ENCODE assay signal across 8 cellular contexts in genomic region chr19:16496613-16496983, GRCh38. TPM values are rescaled to one million over a fixed set of nuclear protein-coding genes. Genes with fewer than 3 reads are reported as not detected.
DNase-seq lines count a peak whose midpoint lies in the region; ATAC-seq, FAIRE-seq and TF ChIP-seq lines count a peak whose summit lies in the region.

No MANE protein-coding gene starts in this region.

- intact Hi-C loops in pancreas (cut with DNase I) = no loop called here

- FAIRE-seq in pancreas (lab: Jason Lieb, UNC) = no peak

- no peak for TF ChIP-seq CTCF in fibroblast of the aortic adventitia (IDR thresholded peaks at IDR 0.05; ENCODE audit: insufficient read depth, low read length)
- TF ChIP-seq CTCF in pancreas (IDR thresholded peaks at IDR 0.05) = no peak

- DNase-seq in HAP-1 (ENCODE audit: low spot score in 2 of 2) (no peak), SW480 (ENCODE audit: low spot score) (peak; percentile 16), fibroblast of the aortic adventitia (ENCODE audit: low read depth) (peak; percentile 60), pancreas (peak in 1 of 6 donors; percentile 32), NCI-H2171 treated with DMSO at 0.1 percent for 48 hours (lab: John Stamatoyannopoulos, UW) (no peak), DMS153 treated with DMSO at 0.1 percent for 48 hours (lab: John Stamatoyannopoulos, UW; ENCODE audit: unreplicated experiment) (no peak)

- H3K9me3 ChIP-seq in HAP-1 (no peaks in the 10 kb centered on the region), pancreas (no peaks in the 10 kb centered on the region)

- H3K27ac ChIP-seq in pancreas = no peak overlapping the region

- no peaks in the 10 kb centered on the region for H3K27me3 ChIP-seq in HAP-1 (ENCODE audit: low read depth)
- no peaks in the 10 kb centered on the region for H3K27me3 ChIP-seq in pancreas

- in situ Hi-C loops in HAP-1 (cut with MboI; ENCODE audit: low sequenced_read_pairs) = no loop called here

- 12% methylated on average over 16 of the region's 16 CpGs for WGBS in pancreas, 2 donors

- no peaks in the 10 kb centered on the region for H3K36me3 ChIP-seq in HAP-1 (replicated peaks)
- H3K36me3 ChIP-seq in pancreas = no peaks in the 10 kb centered on the region

- H3K4me3 ChIP-seq in HAP-1 (peak overlapping the region; percentile 70), fibroblast of the aortic adventitia (ENCODE audit: low read depth, low read length) (peak overlapping the region; percentile 95), pancreas (peak overlapping the region; percentile 55 to 81 (median 60))

- ATAC-seq in pancreas (no peak), HG02970 (IDR thresholded peaks at IDR 0.05; ENCODE audit: low FRiP score, unreplicated experiment) (no peak), GM21423 (IDR thresholded peaks at IDR 0.05; ENCODE audit: unreplicated experiment) (no peak)

- peaks cover 4% of the 10 kb centered on the region; the same call in 1 of the 2 replicates for H3K4me1 ChIP-seq in HAP-1
- peaks cover 0 to 6% (median 3%) of the 10 kb centered on the region in 3 donors for H3K4me1 ChIP-seq in pancreas

RNA-seq across cellular contexts. Expression of gene C19orf44, which starts 0.4 kb away (rescaled TPM):
- total RNA-seq in fibroblast of the aortic adventitia (ENCODE audit: low replicate concordance) (7.5 and 7.9 TPM in 2 replicates), pancreas (1 to 10 TPM; 1.9 to 5.1 (median 3.3) TPM)
- polyA plus RNA-seq in pancreas = 1 to 10 TPM; 6.5 to 7.4 TPM

RNA-seq across cellular contexts. Expression of gene CALR3, which starts 0.6 kb away (rescaled TPM):
- not detected in 2 replicates for total RNA-seq in fibroblast of the aortic adventitia (ENCODE audit: low replicate concordance)
- not detected for total RNA-seq in pancreas
- polyA plus RNA-seq in pancreas = under 1 TPM in 1 of 2 donors, not detected in 1; 0.07 TPM

RNA-seq across cellular contexts. Expression of gene EPS15L1, which starts 24.8 kb away (rescaled TPM):
- total RNA-seq in fibroblast of the aortic adventitia (ENCODE audit: low replicate concordance) (10.5 and 15.8 TPM in 2 replicates), pancreas (10 to 100 TPM; 14.8 to 21.1 (median 16.8) TPM)
- 10 to 100 TPM; 15.2 to 18.2 TPM for polyA plus RNA-seq in pancreas

RNA-seq across cellular contexts. Expression of gene CHERP, which starts 45.6 kb away (rescaled TPM):
- total RNA-seq in fibroblast of the aortic adventitia (ENCODE audit: low replicate concordance) (5.6 and 8.0 TPM in 2 replicates), pancreas (10 to 100 TPM; 11.0 to 21.7 (median 16.6) TPM)
- polyA plus RNA-seq in pancreas = 10 to 100 TPM; 23.8 to 26.8 TPM

Comparison
In these comparisons a context has a peak if more than half of its experiments do, and no peak if none do; other contexts are left out.
1. DNase-seq: peak in SW480 (single experiment) and fibroblast of the aortic adventitia (single experiment); none in HAP-1 (0 of 2), NCI-H2171 treated with DMSO at 0.1 percent for 48 hours (single experiment) and DMS153 treated with DMSO at 0.1 percent for 48 hours (single experiment).
2. Peak in every context shown above with its lines, with median percentiles within 50 percentile points of each other: H3K4me3 ChIP-seq.